21 cellular contexts compared by ENCODE assay signal in genomic region chr17:66313995-66314659, GRCh38. TPM values are rescaled to one million over a fixed set of nuclear protein-coding genes. Genes with fewer than 3 reads are reported as not detected.
A peak's percentile ranks its signal among the peaks of the same experiment; 100 is the strongest.
DNase-seq lines count a peak whose midpoint lies in the region; ATAC-seq and TF ChIP-seq lines count a peak whose summit lies in the region.
"Had no signal": no experiment of that assay in that cellular context is flagged by ENCODE, and none has a peak within 500 bp of the region (broad histone marks: within the 10 kb centered on the region; RNA-seq: fewer than 3 reads in every experiment).

No MANE protein-coding gene starts in this region.

- peak; percentile 25 for DNase-seq in stimulated activated naive CD4-positive, alpha-beta T cell treated with Interleukin-2 at 50 U/mL for 16 hours (lab: John Stamatoyannopoulos, UW)
- DNase-seq in stimulated activated naive CD4-positive, alpha-beta T cell (lab: John Stamatoyannopoulos, UW) = no peak
- peak; percentile 20 for DNase-seq in activated T-cell treated with anti-CD3 and anti-CD28 coated beads, Interleukin-2, amount 50 U/mL, for 4 hours
- DNase-seq in stimulated activated CD4-positive, alpha-beta T cell treated with anti-CD3 and anti-CD28 coated beads, Interleukin-15, amount 100 ng/mL, for 24 hours = peak; percentile 78
- no peak for DNase-seq in osteocyte (ENCODE audit: extremely low spot score, unreplicated experiment)
- DNase-seq: CD8-positive, alpha-beta memory T cell; DMS53; effector memory CD4-positive, alpha-beta T cell; H9; immature natural killer cell; MG63; natural killer cell; NCI-H1436 treated with DMSO at 0.1 percent for 48 hours; NCI-H524 treated with DMSO at 0.1 percent for 48 hours; thyroid gland; WERI-Rb-1 had no signal

- H3K36me3 Mint-ChIP-seq in activated T-cell treated with anti-CD3 and anti-CD28 coated beads, Interleukin-2, amount 50 U/mL, for 4 hours (ENCODE audit: insufficient read depth) = peaks cover 36% of the 10 kb centered on the region
- peaks cover 21% of the 10 kb centered on the region for H3K36me3 Mint-ChIP-seq in osteocyte (ENCODE audit: unreplicated experiment)
- H3K36me3 Mint-ChIP-seq: natural killer cell; stimulated activated memory B cell treated with anti-CD40 and anti-IgM and Interleukin-4, amounts not matched to agents 10 μg/mL and 1 μg/mL and 100 μg/mL, for 72 hours had no signal

- H3K27ac Mint-ChIP-seq in osteocyte (ENCODE audit: unreplicated experiment) = no peak overlapping the region
- H3K27ac Mint-ChIP-seq: brain; H9; immature natural killer cell; natural killer cell; stimulated activated memory B cell treated with anti-CD40 and anti-IgM and Interleukin-4, amounts not matched to agents 10 μg/mL and 1 μg/mL and 100 μg/mL, for 72 hours had no signal

- ATAC-seq in activated T-cell treated with anti-CD3 and anti-CD28 coated beads, Interleukin-2, amount 50 U/mL, for 4 hours = peak; percentile 64 to 67
- ATAC-seq in esophagus mucosa (no peak), HG03135 (IDR thresholded peaks at IDR 0.05; ENCODE audit: unreplicated experiment) (no peak)
- ATAC-seq: left lobe of liver; natural killer cell; stimulated activated memory B cell treated with anti-CD40 and anti-IgM and Interleukin-4, amounts not matched to agents 10 μg/mL and 1 μg/mL and 100 μg/mL, for 72 hours had no signal

- no peak overlapping the region for H3K4me3 Mint-ChIP-seq in activated T-cell treated with anti-CD3 and anti-CD28 coated beads, Interleukin-2, amount 50 U/mL, for 4 hours
- H3K4me3 Mint-ChIP-seq in osteocyte (ENCODE audit: unreplicated experiment) = no peak overlapping the region
- H3K4me3 Mint-ChIP-seq: brain; CD8-positive, alpha-beta memory T cell; H9; immature natural killer cell; natural killer cell; stimulated activated memory B cell treated with anti-CD40 and anti-IgM and Interleukin-4, amounts not matched to agents 10 μg/mL and 1 μg/mL and 100 μg/mL, for 72 hours had no signal

- H3K27me3 Mint-ChIP-seq in activated T-cell treated with anti-CD3 and anti-CD28 coated beads, Interleukin-2, amount 50 U/mL, for 4 hours (ENCODE audit: low read depth) = no peaks in the 10 kb centered on the region
- H3K27me3 Mint-ChIP-seq in osteocyte (ENCODE audit: unreplicated experiment) = no peaks in the 10 kb centered on the region
- H3K27me3 Mint-ChIP-seq: brain; CD8-positive, alpha-beta memory T cell had no signal

- peaks cover 82% of the 10 kb centered on the region for H3K4me1 Mint-ChIP-seq in activated T-cell treated with anti-CD3 and anti-CD28 coated beads, Interleukin-2, amount 50 U/mL, for 4 hours (ENCODE audit: low read depth)
- peaks cover 69% of the 10 kb centered on the region for H3K4me1 Mint-ChIP-seq in osteocyte (ENCODE audit: unreplicated experiment)
- H3K4me1 Mint-ChIP-seq: stimulated activated memory B cell treated with anti-CD40 and anti-IgM and Interleukin-4, amounts not matched to agents 10 μg/mL and 1 μg/mL and 100 μg/mL, for 72 hours had no signal

- no peaks in the 10 kb centered on the region for H3K9me3 Mint-ChIP-seq in activated T-cell treated with anti-CD3 and anti-CD28 coated beads, Interleukin-2, amount 50 U/mL, for 4 hours
- H3K9me3 Mint-ChIP-seq in osteocyte (ENCODE audit: unreplicated experiment) = no peaks in the 10 kb centered on the region
- H3K9me3 Mint-ChIP-seq: CD8-positive, alpha-beta memory T cell; H9; immature natural killer cell; natural killer cell; stimulated activated memory B cell treated with anti-CD40 and anti-IgM and Interleukin-4, amounts not matched to agents 10 μg/mL and 1 μg/mL and 100 μg/mL, for 72 hours had no signal

- TF ChIP-seq CTCF in osteocyte (IDR thresholded peaks at IDR 0.05) = no peak

RNA-seq across cellular contexts. Expression of gene PRKCA, which starts 11.7 kb away (rescaled TPM):
- 100 to 1,000 TPM in 1 of 3 donors, 10 to 100 TPM in 2; 79.4 to 114 (median 95.3) TPM for total RNA-seq in activated T-cell treated with anti-CD3 and anti-CD28 coated beads, Interleukin-2, amount 50 U/mL, for 4 hours
- total RNA-seq in esophagus mucosa (4.5 TPM), osteocyte (80.1 and 82.9 TPM in 2 replicates)

Comparison
In these comparisons a context has a peak if more than half of its experiments do, and no peak if none do; other contexts are left out.
1. DNase-seq: peak in stimulated activated naive CD4-positive, alpha-beta T cell treated with Interleukin-2 at 50 U/mL for 16 hours (single experiment), activated T-cell treated with anti-CD3 and anti-CD28 coated beads, Interleukin-2, amount 50 U/mL, for 4 hours (single experiment) and stimulated activated CD4-positive, alpha-beta T cell treated with anti-CD3 and anti-CD28 coated beads, Interleukin-15, amount 100 ng/mL, for 24 hours (single experiment); none in stimulated activated naive CD4-positive, alpha-beta T cell (0 of 6) and osteocyte (single experiment).
2. ATAC-seq: peak in activated T-cell treated with anti-CD3 and anti-CD28 coated beads, Interleukin-2, amount 50 U/mL, for 4 hours (2 of 2); none in esophagus mucosa (single experiment) and HG03135 (single experiment).
3. RNA of gene PRKCA, which starts 11.7 kb away (total RNA-seq): 79.4 to 114 TPM in activated T-cell treated with anti-CD3 and anti-CD28 coated beads, Interleukin-2, amount 50 U/mL, for 4 hours and 80.1 to 82.9 TPM in osteocyte; 4.5 TPM in esophagus mucosa (single experiment); every median in the first group is over 10 times any median in the second.